ENCODE assay signal across 12 cellular contexts in the genomic region with DNA sequence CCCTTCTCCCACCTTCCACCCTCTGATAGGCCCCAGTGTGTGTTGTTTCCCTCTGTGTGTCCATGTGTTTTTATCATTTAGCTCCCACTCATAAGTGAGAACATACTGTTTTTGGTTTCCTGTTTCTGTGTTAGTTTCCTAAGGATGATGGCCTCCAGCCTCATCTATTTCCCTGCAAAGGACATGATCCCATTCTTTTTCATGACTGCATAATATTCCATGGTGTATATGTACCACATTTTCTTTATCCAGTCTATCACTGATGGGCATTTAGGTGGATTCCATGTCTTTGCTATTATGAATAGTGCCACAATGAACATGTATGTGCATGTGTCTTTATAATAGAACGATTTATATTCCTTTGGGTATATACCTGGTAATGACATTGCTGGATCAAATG. TPM values are rescaled to one million over a fixed set of nuclear protein-coding genes. Genes with fewer than 3 reads are reported as not detected.
"Had no signal": no experiment of that assay in that cellular context is flagged by ENCODE, and none has a peak within 500 bp of the region (broad histone marks: within the 10 kb centered on the region; RNA-seq: fewer than 3 reads in every experiment).

No MANE protein-coding gene starts in this region.

RNA-seq across cellular contexts. Expression of a gene that starts 6.1 kb away (rescaled TPM):
- total RNA-seq: OCI-LY7, PC-3, PC-9, Peyer's patch, Right ventricle myocardium inferior, Right ventricle myocardium superior, RPMI7951, SJCRH30, SJSA1, SK-MEL-5, T-cell had no signal
- polyA plus RNA-seq: SK-N-SH had no signal

RNA-seq across cellular contexts. Expression of a gene that starts 41.6 kb away (rescaled TPM):
- total RNA-seq: OCI-LY7, PC-3, PC-9, Peyer's patch, Right ventricle myocardium superior, SJSA1, T-cell had no signal
